Comparison of ENCODE assay signal across 24 cellular contexts in the genomic region with DNA sequence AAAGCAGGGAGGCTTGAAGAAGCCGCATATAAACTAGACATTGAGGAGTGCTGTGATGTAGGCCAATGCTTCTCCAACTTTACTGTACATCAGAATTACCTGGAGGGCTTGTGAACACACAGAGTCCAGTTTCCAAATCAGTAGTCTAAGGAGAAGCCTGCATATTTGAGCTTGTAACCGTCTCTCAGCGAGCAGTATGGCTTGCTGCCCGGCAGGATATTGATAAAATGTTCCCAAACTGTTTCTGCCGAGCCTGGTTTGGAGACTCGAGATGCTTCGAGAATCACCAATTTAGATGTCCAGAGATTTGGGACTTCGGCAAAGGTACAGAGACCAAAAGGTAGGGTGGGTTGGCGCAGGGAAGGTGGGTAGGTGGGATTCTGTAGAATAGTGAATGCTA. TPM values are rescaled to one million over a fixed set of nuclear protein-coding genes. Genes with fewer than 3 reads are reported as not detected.
A peak's percentile ranks its signal among the peaks of the same experiment; 100 is the strongest.
DNase-seq lines count a peak whose midpoint lies in the region; ATAC-seq and TF ChIP-seq lines count a peak whose summit lies in the region.
"Had no signal": no experiment of that assay in that cellular context is flagged by ENCODE, and none has a peak within 500 bp of the region (broad histone marks: within the 10 kb centered on the region; RNA-seq: fewer than 3 reads in every experiment).

No MANE protein-coding gene starts in this region.

- TF ChIP-seq CTCF in fibroblast of lung (conservative IDR thresholded peaks at IDR 0.05 in 1 of 2, IDR thresholded peaks at IDR 0.05 in 1 of 2; ENCODE audit: low read depth in 1 of 2, low read length in 2 of 2) (no peak), neutrophil (IDR thresholded peaks at IDR 0.05) (no peak)

- H4K8ac ChIP-seq in mesendoderm (ENCODE audit: low read depth, low read length), result no peak overlapping the region

- no peak overlapping the region for H2AK5ac ChIP-seq in mesendoderm (ENCODE audit: low read length)

- peak; percentile 47 for DNase-seq in left cardiac atrium
- DNase-seq in cardiac septum (ENCODE audit: low spot score), result no peak
- no peak for DNase-seq in fibroblast of lung (ENCODE audit: low read depth in 2 of 2)
- DNase-seq in ureter (ENCODE audit: low spot score), result peak; percentile 35
- DNase-seq in mesendoderm, result no peak
- no peak for DNase-seq in HCEC 1CT
- DNase-seq in epidermal melanocyte (ENCODE audit: insufficient read length, low spot score), result no peak
- DNase-seq: AML-193; C1 segment of cervical spinal cord; Caco-2; CD4-positive, alpha-beta memory T cell; GM23248; H9; HFFc6; KG1; MG63; NCI-H1105 treated with DMSO at 0.1 percent for 48 hours; NCI-H2029 treated with DMSO at 0.1 percent for 48 hours; NCI-H446 treated with DMSO at 0.1 percent for 48 hours; NCI-H526; RPMI8226; SIG-M5 had no signal

- H2BK5ac ChIP-seq in mesendoderm (ENCODE audit: low read length), result no peak overlapping the region

- H3K23ac ChIP-seq in mesendoderm (ENCODE audit: low read length), result no peak overlapping the region

- ATAC-seq in left cardiac atrium, result peak; percentile 18 to 38

- H3K36me3 ChIP-seq in fibroblast of lung (ENCODE audit: control insufficient read depth, insufficient read depth, low read length) (no peaks in the 10 kb centered on the region), neutrophil (no peaks in the 10 kb centered on the region), mesendoderm (ENCODE audit: control insufficient read depth, insufficient read depth, low read length) (no peaks in the 10 kb centered on the region)
- H3K36me3 ChIP-seq: MG63 had no signal

- intact Hi-C loops in left cardiac atrium (cut with DNase I) (no loop called here), cardiac septum (cut with DNase I) (no loop called here)

- H3K4me3 ChIP-seq in fibroblast of lung (replicated peaks in 1 of 4; ENCODE audit: control extremely low read depth in 1 of 4, insufficient read depth in 1 of 4, low read depth in 3 of 4, low read length in 4 of 4) (no peak overlapping the region), neutrophil (ENCODE audit: low read depth in 1 of 2, low read length in 1 of 2) (no peak overlapping the region), mesendoderm (ENCODE audit: low read length) (no peak overlapping the region)
- H3K4me3 ChIP-seq: GM23248, MG63, SK-N-MC had no signal

- H3K4ac ChIP-seq in mesendoderm (ENCODE audit: low read depth, low read length), result no peak overlapping the region

- H3K9me3 ChIP-seq in fibroblast of lung (ENCODE audit: control insufficient read depth, insufficient read depth, low read depth, low read length) (no peaks in the 10 kb centered on the region), neutrophil (no peaks in the 10 kb centered on the region)
- H3K9me3 ChIP-seq: Caco-2, MG63 had no signal

- no peak overlapping the region for H2BK15ac ChIP-seq in mesendoderm (replicated peaks; ENCODE audit: low read depth)

- H4K20me1 ChIP-seq in fibroblast of lung (ENCODE audit: control insufficient read depth, extremely low read depth, insufficient read depth, low read length), result no peaks in the 10 kb centered on the region

- H3K27ac ChIP-seq in fibroblast of lung (ENCODE audit: insufficient read depth, low read length) (no peak overlapping the region), neutrophil (peak overlapping the region; percentile 71), mesendoderm (ENCODE audit: low read depth, low read length) (no peak overlapping the region)
- H3K27ac ChIP-seq: GM23248, SK-N-MC had no signal

- H3K4me1 ChIP-seq in fibroblast of lung (ENCODE audit: control insufficient read depth, extremely low read depth, insufficient read depth, low read length) (no peaks in the 10 kb centered on the region), neutrophil (ENCODE audit: control insufficient read depth in 1 of 2, insufficient read depth in 1 of 2, low read depth in 1 of 2, low read length in 1 of 2) (peaks cover 54 to 57% of the 10 kb centered on the region in 2 experiments), mesendoderm (ENCODE audit: control insufficient read depth, low read depth, low read length) (peaks cover 3% of the 10 kb centered on the region)

- no peak overlapping the region for H3K56ac ChIP-seq in mesendoderm (ENCODE audit: low read length)

- no CpG with 5 or more reads among the region's 9 CpGs for WGBS in mesendoderm (ENCODE audit: extremely low coverage, insufficient coverage, low lambda C conversion rate)

- no peak overlapping the region for H4K5ac ChIP-seq in mesendoderm (ENCODE audit: low read length)

- no peak overlapping the region for H3K9ac ChIP-seq in fibroblast of lung (ENCODE audit: insufficient read depth, low read length)
- H3K9ac ChIP-seq in mesendoderm (ENCODE audit: low read length), result no peak overlapping the region
- H3K9ac ChIP-seq: GM23248 had no signal

- H3K4me2 ChIP-seq in fibroblast of lung (ENCODE audit: extremely low read depth, insufficient read depth, low read length) (no peak overlapping the region), mesendoderm (ENCODE audit: low read length) (no peak overlapping the region)

- H3K27me3 ChIP-seq in fibroblast of lung (ENCODE audit: control insufficient read depth, insufficient read depth, low read length) (no peaks in the 10 kb centered on the region), neutrophil (no peaks in the 10 kb centered on the region), mesendoderm (ENCODE audit: insufficient read depth, low read length, poor library complexity) (no peaks in the 10 kb centered on the region)
- H3K27me3 ChIP-seq: MG63 had no signal

- H2BK120ac ChIP-seq in mesendoderm (ENCODE audit: low read depth, low read length), result no peak overlapping the region

- no peak overlapping the region for H3K18ac ChIP-seq in mesendoderm (ENCODE audit: low read length)

- no peaks in the 10 kb centered on the region for H3K79me1 ChIP-seq in mesendoderm (ENCODE audit: low read length)

- peak overlapping the region; percentile 54 for H2AFZ ChIP-seq in fibroblast of lung (ENCODE audit: low read length)
- H2AFZ ChIP-seq: GM23248 had no signal

- H3K79me2 ChIP-seq in fibroblast of lung (ENCODE audit: control insufficient read depth, insufficient read depth, low read length) (no peaks in the 10 kb centered on the region), mesendoderm (ENCODE audit: control insufficient read depth, insufficient read depth, low read length) (no peaks in the 10 kb centered on the region)

RNA-seq across cellular contexts. Expression of a gene that starts 11.0 kb away (rescaled TPM):
- total RNA-seq in left cardiac atrium, result 10 to 100 TPM; 21.2 to 31.1 TPM
- 32.2 TPM for total RNA-seq in cardiac septum
- total RNA-seq in fibroblast of lung, result 26.2 and 29.6 TPM in 2 replicates
- 27.4 and 47.1 TPM in 2 replicates for polyA plus RNA-seq in fibroblast of lung
- polyA plus RNA-seq in fibroblast of lung (2012), result 19.4 and 32.0 TPM in 2 replicates
- polyA minus RNA-seq in fibroblast of lung (ENCODE audit: low replicate concordance), result 18.6 and 30.0 TPM in 2 replicates
- total RNA-seq in ureter, result 46.0 TPM
- polyA plus RNA-seq in mesendoderm (2013, experiment 1 of 2), result 61.9 TPM
- polyA plus RNA-seq in mesendoderm (2013, experiment 2 of 2), result 62.7 TPM

Comparison
In these comparisons a context has a peak if more than half of its experiments do, and no peak if none do; other contexts are left out.
1. DNase-seq: peak in left cardiac atrium (single experiment) and ureter (single experiment); none in cardiac septum (single experiment), fibroblast of lung (0 of 2), mesendoderm (single experiment), HCEC 1CT (single experiment) and epidermal melanocyte (single experiment).